Comparison of ENCODE assay signal across 27 cellular contexts in the genomic region with DNA sequence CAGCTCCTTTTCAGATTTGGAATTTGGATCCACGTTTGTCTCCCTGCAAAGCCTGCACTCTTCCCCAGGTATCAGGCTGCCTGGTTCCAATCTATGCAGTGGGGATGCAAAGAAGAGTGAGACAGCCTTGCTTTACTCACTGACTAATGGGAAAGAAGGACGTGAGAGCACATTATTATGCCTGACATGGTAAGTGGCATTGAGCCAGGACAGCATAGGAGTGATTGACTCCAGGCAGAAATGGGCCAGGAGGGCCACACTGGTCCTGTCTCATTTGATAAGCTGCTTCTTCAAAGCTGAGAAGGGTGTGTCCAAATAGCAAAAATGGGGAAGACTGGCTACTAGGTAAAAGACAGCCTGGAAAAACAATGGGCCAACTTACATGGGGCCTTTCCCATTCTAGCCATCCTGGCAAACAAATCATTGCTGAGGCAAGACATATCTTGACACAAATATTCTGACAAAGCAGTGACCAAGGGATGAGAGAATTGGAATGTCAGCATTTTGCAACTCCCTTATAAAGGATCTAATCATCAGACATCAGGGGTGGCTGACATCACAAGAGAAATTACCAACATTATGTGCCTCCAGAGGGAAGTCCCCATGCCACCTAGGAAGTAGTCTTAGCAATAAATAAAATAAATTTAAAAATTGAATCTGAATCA. TPM values are rescaled to one million over a fixed set of nuclear protein-coding genes. Genes with fewer than 3 reads are reported as not detected.
DNase-seq lines count a peak whose midpoint lies in the region; ATAC-seq and TF ChIP-seq lines count a peak whose summit lies in the region.
"Had no signal": no experiment of that assay in that cellular context is flagged by ENCODE, and none has a peak within 500 bp of the region (broad histone marks: within the 10 kb centered on the region; RNA-seq: fewer than 3 reads in every experiment).

No MANE protein-coding gene starts in this region.

- no peaks in the 10 kb centered on the region for H3K27me3 ChIP-seq in lower lobe of right lung (ENCODE audit: low read depth)
- H3K27me3 ChIP-seq: neutrophil, sigmoid colon had no signal

- H3K27ac ChIP-seq in lower lobe of right lung = no peak overlapping the region
- no peak overlapping the region for H3K27ac ChIP-seq in coronary artery
- H3K27ac ChIP-seq: neutrophil, prostate gland, sigmoid colon had no signal

- H3K36me3 Mint-ChIP-seq in chondrocyte (ENCODE audit: low read depth) (peaks cover 7% of the 10 kb centered on the region), mesothelial cell of epicardium (no peaks in the 10 kb centered on the region)
- H3K36me3 Mint-ChIP-seq: activated CD8-positive, alpha-beta memory T cell treated with anti-CD3 and anti-CD28 coated beads, Interleukin-2, amount 10 ng/mL, durations not matched to agents 7 days and 5 days; IgD-negative memory B cell; stimulated activated naive B cell treated with anti-CD40 and anti-IgM and Interleukin-4, amounts not matched to agents 10 μg/mL and 1 μg/mL and 100 μg/mL, for 72 hours had no signal

- no peak for ATAC-seq in lower lobe of right lung
- ATAC-seq: activated CD8-positive, alpha-beta memory T cell treated with anti-CD3 and anti-CD28 coated beads, Interleukin-2, amount 10 ng/mL, durations not matched to agents 7 days and 5 days; left colon; stimulated activated naive B cell treated with anti-CD40 and anti-IgM and Interleukin-4, amounts not matched to agents 10 μg/mL and 1 μg/mL and 100 μg/mL, for 72 hours had no signal

- no peaks in the 10 kb centered on the region for H3K9me3 Mint-ChIP-seq in chondrocyte (ENCODE audit: low read depth)
- H3K9me3 Mint-ChIP-seq in mesothelial cell of epicardium = no peaks in the 10 kb centered on the region
- H3K9me3 Mint-ChIP-seq: activated CD4-positive, alpha-beta T cell treated with anti-CD3 and anti-CD28 coated beads, Interleukin-2, amount 10 ng/mL, durations not matched to agents 24 days and 14 days; brain; stimulated activated naive B cell treated with anti-CD40 and anti-IgM and Interleukin-4, amounts not matched to agents 10 μg/mL and 1 μg/mL and 100 μg/mL, for 72 hours had no signal

- peak; percentile 24 for DNase-seq in G401 (ENCODE audit: low spot score)
- DNase-seq in NCI-H226 = peak; percentile 57
- no peak for DNase-seq in chondrocyte (ENCODE audit: low spot score)
- DNase-seq in mesothelial cell of epicardium (ENCODE audit: low spot score in 2 of 2, unreplicated experiment in 2 of 2) = no peak
- no peak for DNase-seq in lower lobe of right lung
- DNase-seq in NK-92 (lab: John Stamatoyannopoulos, UW; ENCODE audit: unreplicated experiment) = no peak
- no peak for DNase-seq in coronary artery (ENCODE audit: low spot score)
- DNase-seq: activated CD4-positive, alpha-beta T cell treated with anti-CD3 and anti-CD28 coated beads, Interleukin-2, amount 10 ng/mL, durations not matched to agents 24 days and 14 days; activated CD8-positive, alpha-beta memory T cell treated with anti-CD3 and anti-CD28 coated beads, Interleukin-2, amount 10 ng/mL, durations not matched to agents 7 days and 5 days; activated T-cell treated with anti-CD3 and anti-CD28 coated beads, Interleukin-2, amount 50 U/mL, for 48 hours; CD4-positive, alpha-beta T cell; effector CD4-positive, alpha-beta T cell; left colon; mesendoderm; NCI-H1092 treated with DMSO at 0.1 percent for 48 hours; NCI-H1930; NCI-H2227 treated with DMSO at 0.1 percent for 48 hours; NCI-H82; Right ventricle myocardium superior; sigmoid colon; stimulated activated CD4-positive, alpha-beta T cell treated with anti-CD3 and anti-CD28 coated beads, Interleukin-15, amount 100 ng/mL, for 24 hours; stimulated activated naive B cell treated with anti-CD40 and anti-IgM and Interleukin-4, amounts not matched to agents 10 μg/mL and 1 μg/mL and 100 μg/mL, for 72 hours had no signal

- no peaks in the 10 kb centered on the region for H3K9me3 ChIP-seq in lower lobe of right lung
- H3K9me3 ChIP-seq: neutrophil, prostate gland, sigmoid colon had no signal

- intact Hi-C loops in lower lobe of right lung (cut with DNase I) = no loop called here

- H3K4me3 ChIP-seq in lower lobe of right lung (no peak overlapping the region), coronary artery (no peak overlapping the region)
- H3K4me3 ChIP-seq: prostate gland, sigmoid colon had no signal

- TF ChIP-seq CTCF in chondrocyte (IDR thresholded peaks at IDR 0.05) (no peak), mesothelial cell of epicardium (IDR thresholded peaks at IDR 0.05; ENCODE audit: unreplicated experiment) (no peak), lower lobe of right lung (IDR thresholded peaks at IDR 0.05) (no peak), coronary artery (IDR thresholded peaks at IDR 0.05) (no peak)

- H3K27ac Mint-ChIP-seq in chondrocyte (ENCODE audit: unreplicated experiment) (peak overlapping the region; percentile 25), mesothelial cell of epicardium (peak overlapping the region; percentile 48)
- H3K27ac Mint-ChIP-seq: activated CD4-positive, alpha-beta T cell treated with anti-CD3 and anti-CD28 coated beads, Interleukin-2, amount 10 ng/mL, durations not matched to agents 24 days and 14 days; activated CD8-positive, alpha-beta memory T cell treated with anti-CD3 and anti-CD28 coated beads, Interleukin-2, amount 10 ng/mL, durations not matched to agents 7 days and 5 days; brain; CD4-positive, alpha-beta T cell; IgD-negative memory B cell; stimulated activated naive B cell treated with anti-CD40 and anti-IgM and Interleukin-4, amounts not matched to agents 10 μg/mL and 1 μg/mL and 100 μg/mL, for 72 hours had no signal

- H3K36me3 ChIP-seq in lower lobe of right lung = no peaks in the 10 kb centered on the region
- H3K36me3 ChIP-seq: neutrophil, prostate gland, sigmoid colon had no signal

- H3K4me3 Mint-ChIP-seq in chondrocyte (ENCODE audit: unreplicated experiment) (no peak overlapping the region), mesothelial cell of epicardium (no peak overlapping the region)
- H3K4me3 Mint-ChIP-seq: activated CD4-positive, alpha-beta T cell treated with anti-CD3 and anti-CD28 coated beads, Interleukin-2, amount 10 ng/mL, durations not matched to agents 24 days and 14 days; activated CD8-positive, alpha-beta memory T cell treated with anti-CD3 and anti-CD28 coated beads, Interleukin-2, amount 10 ng/mL, durations not matched to agents 7 days and 5 days; brain; CD4-positive, alpha-beta T cell; IgD-negative memory B cell; stimulated activated naive B cell treated with anti-CD40 and anti-IgM and Interleukin-4, amounts not matched to agents 10 μg/mL and 1 μg/mL and 100 μg/mL, for 72 hours had no signal

- H3K27me3 Mint-ChIP-seq in chondrocyte (ENCODE audit: low read depth) (no peaks in the 10 kb centered on the region), mesothelial cell of epicardium (ENCODE audit: low read depth) (no peaks in the 10 kb centered on the region)
- H3K27me3 Mint-ChIP-seq: activated CD4-positive, alpha-beta T cell treated with anti-CD3 and anti-CD28 coated beads, Interleukin-2, amount 10 ng/mL, durations not matched to agents 24 days and 14 days; activated CD8-positive, alpha-beta memory T cell treated with anti-CD3 and anti-CD28 coated beads, Interleukin-2, amount 10 ng/mL, durations not matched to agents 7 days and 5 days; brain; CD4-positive, alpha-beta T cell; IgD-negative memory B cell; stimulated activated naive B cell treated with anti-CD40 and anti-IgM and Interleukin-4, amounts not matched to agents 10 μg/mL and 1 μg/mL and 100 μg/mL, for 72 hours had no signal

- H3K4me1 ChIP-seq in lower lobe of right lung = no peaks in the 10 kb centered on the region
- H3K4me1 ChIP-seq: prostate gland had no signal

- in situ Hi-C loops in G401 (cut with HindIII; ENCODE audit: low sequenced_read_pairs) = no loop called here

- peaks cover 53% of the 10 kb centered on the region for H3K4me1 Mint-ChIP-seq in chondrocyte (ENCODE audit: low read depth)
- no peaks in the 10 kb centered on the region for H3K4me1 Mint-ChIP-seq in mesothelial cell of epicardium
- H3K4me1 Mint-ChIP-seq: activated CD4-positive, alpha-beta T cell treated with anti-CD3 and anti-CD28 coated beads, Interleukin-2, amount 10 ng/mL, durations not matched to agents 24 days and 14 days; activated CD8-positive, alpha-beta memory T cell treated with anti-CD3 and anti-CD28 coated beads, Interleukin-2, amount 10 ng/mL, durations not matched to agents 7 days and 5 days; IgD-negative memory B cell; stimulated activated naive B cell treated with anti-CD40 and anti-IgM and Interleukin-4, amounts not matched to agents 10 μg/mL and 1 μg/mL and 100 μg/mL, for 72 hours had no signal

RNA-seq across cellular contexts. Expression of gene CDH11, which starts 38.5 kb away (rescaled TPM):
- total RNA-seq in G401 (2014; rRNA removed; shearing (Covaris generic)) = not detected in 2 replicates
- total RNA-seq in chondrocyte (936 to 1,062 TPM (median 970 TPM) in 3 replicates), mesothelial cell of epicardium (333 to 376 TPM (median 359 TPM) in 3 replicates), lower lobe of right lung (94.1 TPM)
- total RNA-seq: activated CD4-positive, alpha-beta T cell treated with anti-CD3 and anti-CD28 coated beads, Interleukin-2, amount 10 ng/mL, durations not matched to agents 24 days and 14 days; activated CD8-positive, alpha-beta memory T cell treated with anti-CD3 and anti-CD28 coated beads, Interleukin-2, amount 10 ng/mL, durations not matched to agents 7 days and 5 days; CD4-positive, alpha-beta T cell; OCI-LY7 had no signal

Comparison
In these comparisons a context has a peak if more than half of its experiments do, and no peak if none do; other contexts are left out.
1. DNase-seq: peak in G401 (single experiment) and NCI-H226 (single experiment); none in chondrocyte (single experiment), mesothelial cell of epicardium (0 of 2), lower lobe of right lung (single experiment), NK-92 (single experiment) and coronary artery (single experiment).
2. RNA of gene CDH11, which starts 38.5 kb away (total RNA-seq): 936 to 1,062 TPM in chondrocyte, 333 to 376 TPM in mesothelial cell of epicardium and 94.1 TPM in lower lobe of right lung (single experiment); not detected in G401; every median in the first group is over 10 times any median in the second.